12 cellular contexts compared by ENCODE assay signal in genomic region chr4:7811536-7812190, GRCh38.
DNase-seq lines count a peak whose midpoint lies in the region; ATAC-seq and TF ChIP-seq lines count a peak whose summit lies in the region.
"Had no signal": no experiment of that assay in that cellular context is flagged by ENCODE, and none has a peak within 500 bp of the region (broad histone marks: within the 10 kb centered on the region; RNA-seq: fewer than 3 reads in every experiment).

No MANE protein-coding gene starts in this region.

- H3K36me3 ChIP-seq in brain microvascular endothelial cell (replicated peaks) (peaks cover 80% of the 10 kb centered on the region), hepatocyte (replicated peaks; ENCODE audit: insufficient read depth, low read depth) (no peaks in the 10 kb centered on the region), ovary (no peaks in the 10 kb centered on the region)
- H3K36me3 ChIP-seq: right lobe of liver had no signal

- intact Hi-C loops in ovary (cut with DNase I), result no loop called here

- no peak for TF ChIP-seq CTCF in brain microvascular endothelial cell (IDR thresholded peaks at IDR 0.05; ENCODE audit: low read depth, low read length, missing control alignments)
- no peak for TF ChIP-seq CTCF in hepatocyte (IDR thresholded peaks at IDR 0.05; ENCODE audit: poor library complexity)
- TF ChIP-seq CTCF in ovary (IDR thresholded peaks at IDR 0.05), result no peak

- no peaks in the 10 kb centered on the region for H3K9me2 ChIP-seq in hepatocyte (replicated peaks; ENCODE audit: insufficient read depth)

- TF ChIP-seq POLR2A in ovary (IDR thresholded peaks at IDR 0.05), result no peak

- H3K9me3 ChIP-seq in hepatocyte (ENCODE audit: low read depth) (no peaks in the 10 kb centered on the region), ovary (no peaks in the 10 kb centered on the region)
- H3K9me3 ChIP-seq: right lobe of liver had no signal

- no peaks in the 10 kb centered on the region for H3K79me2 ChIP-seq in hepatocyte

- no peak for TF ChIP-seq EP300 in ovary (IDR thresholded peaks at IDR 0.05)

- in situ Hi-C loops in brain microvascular endothelial cell (cut with HindIII; ENCODE audit: low pct_ligation_motif_present, low sequenced_read_pairs) (no loop called here), KBM-7 (cut with MboI; ENCODE audit: low pct_unique_long_range_greater_than_20kb, low sequenced_read_pairs) (no loop called here)

- H4K20me1 ChIP-seq in hepatocyte (ENCODE audit: insufficient read depth, poor library complexity, severe bottlenecking), result no peaks in the 10 kb centered on the region

- no peak for ATAC-seq in HG02884 (IDR thresholded peaks at IDR 0.05; ENCODE audit: unreplicated experiment)
- no peak for ATAC-seq in GM21737 (IDR thresholded peaks at IDR 0.05; ENCODE audit: unreplicated experiment)
- ATAC-seq: right lobe of liver had no signal

- H3K4me2 ChIP-seq in hepatocyte, result peak overlapping the region; percentile 47

- H3K4me1 ChIP-seq in hepatocyte (ENCODE audit: insufficient read depth) (peaks cover 28% of the 10 kb centered on the region), ovary (ENCODE audit: insufficient read depth) (peaks cover 11% of the 10 kb centered on the region)
- H3K4me1 ChIP-seq: right lobe of liver had no signal

- WGBS in hepatocyte (ENCODE audit: low lambda C conversion rate, missing lambda C conversion rate), result 60% methylated on average over 25 of the region's 25 CpGs
- 20 to 31% (median 21%) methylated on average over 25 of the region's 25 CpGs for WGBS in ovary, 3 donors

- H2AFZ ChIP-seq in hepatocyte, result no peak overlapping the region

- H3K27me3 ChIP-seq in brain microvascular endothelial cell (replicated peaks), result no peaks in the 10 kb centered on the region
- H3K27me3 ChIP-seq in hepatocyte, result no peaks in the 10 kb centered on the region
- no peaks in the 10 kb centered on the region for H3K27me3 ChIP-seq in ovary
- H3K27me3 ChIP-seq: right lobe of liver had no signal

- DNase-seq in AG08396 (ENCODE audit: low spot score), result peak; percentile 56
- DNase-seq in brain microvascular endothelial cell, result no peak
- peak; percentile 58 for DNase-seq in hepatocyte (ENCODE audit: low spot score)
- DNase-seq in ovary, result peak; percentile 63 to 73 (median 67)
- DNase-seq in KBM-7, result no peak
- DNase-seq in stimulated activated CD4-positive, alpha-beta T cell treated with anti-CD3 and anti-CD28 coated beads, Interleukin-4, amount 100 ng/mL, for 4 hours, result no peak
- DNase-seq: erythroblast, NCI-H1694 treated with DMSO at 0.1 percent for 48 hours, right lobe of liver, T-helper 1 cell had no signal

- no peak overlapping the region for H3K4me3 ChIP-seq in brain microvascular endothelial cell (ENCODE audit: low read depth, low read length)
- no peak overlapping the region for H3K4me3 ChIP-seq in hepatocyte
- peak overlapping the region; percentile 2 for H3K4me3 ChIP-seq in ovary
- H3K4me3 ChIP-seq: right lobe of liver had no signal

- H3K27ac ChIP-seq in brain microvascular endothelial cell (peak overlapping the region; percentile 11), hepatocyte (peak overlapping the region; percentile 82), ovary (peak overlapping the region; percentile 76 to 79)
- H3K27ac ChIP-seq: right lobe of liver had no signal

Comparison
In these comparisons a context has a peak if more than half of its experiments do, and no peak if none do; other contexts are left out.
1. DNase-seq: peak in AG08396 (single experiment), hepatocyte (single experiment) and ovary (5 of 5); none in brain microvascular endothelial cell (single experiment), KBM-7 (single experiment) and stimulated activated CD4-positive, alpha-beta T cell treated with anti-CD3 and anti-CD28 coated beads, Interleukin-4, amount 100 ng/mL, for 4 hours (0 of 2).
2. H3K27ac ChIP-seq: peak in every context shown above with its lines; median percentile 82 in hepatocyte; 78 in ovary; 11 in brain microvascular endothelial cell.